Comparison of ENCODE assay signal across 1 cellular context in genomic region chr14:57268161-57269067, GRCh38.
TF ChIP-seq lines count a peak whose summit lies in the region.

Gene AP5M1, plus strand, starts transcription at chr14:57268971. Its CDS starts 344 bp downstream, at chr14:57269315.
Gene EXOC5, minus strand, starts transcription at chr14:57268905. Its CDS starts 257 bp downstream, at chr14:57268648.

TF ChIP-seq in HEK293, 187 proteins besides CTCF, POLR2A, EP300 and RAD21 (continued from another document and continues in another):
- TF ChIP-seq TSHZ1 (tag by site-specific recombination; IDR thresholded peaks at IDR 0.05; ENCODE audit: borderline replicate concordance) (no peak), ZNF704 (tag by site-specific recombination; IDR thresholded peaks at IDR 0.05) (peak; percentile 5; the same call in 1 of the 2 replicates), ZNF132 (tag by site-specific recombination; IDR thresholded peaks at IDR 0.05; ENCODE audit: borderline replicate concordance) (no peak), ZNF24 (tag by site-specific recombination; IDR thresholded peaks at IDR 0.05) (no peak), MEIS1 (CRISPR knock-in tag; IDR thresholded peaks at IDR 0.05; ENCODE audit: borderline replicate concordance) (no peak), AEBP2 (tag by site-specific recombination; IDR thresholded peaks at IDR 0.05; ENCODE audit: borderline replicate concordance) (no peak), ZNF548 (tag by site-specific recombination; IDR thresholded peaks at IDR 0.05) (no peak), PRDM2 (tag by site-specific recombination; IDR thresholded peaks at IDR 0.05; ENCODE audit: borderline replicate concordance) (no peak), OSR2 (tag by site-specific recombination; IDR thresholded peaks at IDR 0.05) (peak; percentile 48; the same call in 1 of the 2 replicates), ZNF629 (tag by site-specific recombination; IDR thresholded peaks at IDR 0.05) (peak; percentile 48), GLI2 (tag by site-specific recombination; IDR thresholded peaks at IDR 0.05; ENCODE audit: borderline replicate concordance, low read depth) (no peak), PRDM4 (tag by site-specific recombination; IDR thresholded peaks at IDR 0.05) (no peak), ZNF148 (tag by site-specific recombination; IDR thresholded peaks at IDR 0.05; ENCODE audit: borderline replicate concordance) (no peak), HOXD13 (CRISPR knock-in tag; IDR thresholded peaks at IDR 0.05; ENCODE audit: borderline replicate concordance) (peak; percentile 55; the same call in 1 of the 2 replicates), KLF1 (tag by site-specific recombination; IDR thresholded peaks at IDR 0.05) (peak; percentile 51), GFI1B (tag by site-specific recombination; IDR thresholded peaks at IDR 0.05) (no peak), PRDM10 (tag by site-specific recombination; IDR thresholded peaks at IDR 0.05) (peak; percentile 34; the same call in 1 of the 2 replicates), ZNF645 (tag by site-specific recombination; IDR thresholded peaks at IDR 0.05) (no peak), SCRT2 (tag by site-specific recombination; IDR thresholded peaks at IDR 0.05) (no peak; the same call in 1 of the 2 replicates), ZNF600 (tag by site-specific recombination; IDR thresholded peaks at IDR 0.05) (peak; percentile 93), ZNF707 (tag by site-specific recombination; IDR thresholded peaks at IDR 0.05) (no peak), WT1 (tag by site-specific recombination; IDR thresholded peaks at IDR 0.05) (no peak), ZNF341 (tag by site-specific recombination; IDR thresholded peaks at IDR 0.05; ENCODE audit: low read depth) (peak; percentile 79), ELK4 (IDR thresholded peaks at IDR 0.05; ENCODE audit: borderline replicate concordance, low read depth, low read length) (no peak; the same call in 1 of the 2 replicates), ZNF555 (tag by site-specific recombination; conservative IDR thresholded peaks at IDR 0.05) (no peak), ZBTB1 (tag by site-specific recombination; IDR thresholded peaks at IDR 0.05) (no peak), ZNF544 (tag by site-specific recombination; IDR thresholded peaks at IDR 0.05) (no peak), ZNF140 (tag by site-specific recombination; IDR thresholded peaks at IDR 0.05) (no peak), ZNF302 (tag by site-specific recombination; IDR thresholded peaks at IDR 0.05; ENCODE audit: low read depth) (no peak), ZNF610 (tag by site-specific recombination; IDR thresholded peaks at IDR 0.05; ENCODE audit: borderline replicate concordance) (peak; percentile 73; the same call in 1 of the 2 replicates)
